Comparison of ENCODE assay signal across 1 cellular context in the genomic region with DNA sequence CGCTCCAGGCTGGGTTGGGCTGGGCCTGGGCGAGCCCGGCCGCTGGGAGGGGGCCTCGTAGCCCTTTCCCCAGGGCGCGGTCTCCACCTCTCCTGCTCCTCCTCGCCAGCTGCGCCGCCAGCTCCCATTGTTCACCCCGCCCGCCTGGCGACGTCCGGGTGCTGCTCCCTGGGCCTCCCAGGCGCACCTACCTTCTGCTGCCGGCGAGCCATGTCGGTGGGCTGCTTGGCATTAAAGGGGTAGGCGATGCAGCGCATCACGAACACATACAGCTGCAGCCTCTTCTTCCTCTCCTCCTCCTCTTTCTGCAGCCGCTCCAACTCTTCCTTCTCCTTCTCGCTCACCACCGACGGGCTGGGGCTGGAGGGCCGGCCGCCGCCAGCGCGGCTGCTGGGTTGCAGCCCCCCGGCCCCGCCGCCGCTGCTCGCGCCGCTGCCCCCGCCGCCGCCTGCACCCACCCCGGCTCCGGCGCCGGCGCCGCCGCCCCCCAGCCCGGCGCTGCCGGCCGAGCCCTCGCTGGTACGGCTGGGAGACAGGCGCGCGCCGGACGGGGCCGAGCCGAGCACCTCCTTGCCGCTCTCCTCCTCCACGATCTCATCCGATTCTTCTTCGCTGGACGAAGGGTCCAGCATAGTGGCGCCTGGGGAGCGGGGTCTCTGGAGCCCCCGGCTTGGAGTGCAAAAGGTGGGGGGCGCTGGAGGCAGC.
TF ChIP-seq lines count a peak whose summit lies in the region.

No MANE protein-coding gene starts in this region.

TF ChIP-seq in HEK293, 187 proteins besides CTCF, POLR2A, EP300 and RAD21 (continued from another document):
- TF ChIP-seq PRDM1 (tag by site-specific recombination; IDR thresholded peaks at IDR 0.05) (no peak), ZBTB8A (tag by site-specific recombination; IDR thresholded peaks at IDR 0.05) (0 out of 2 replicates have a peak, but pooled peaks have one; percentile 7), ZNF654 (tag by site-specific recombination; IDR thresholded peaks at IDR 0.05; ENCODE audit: low read depth) (no peak), ZNF777 (tag by site-specific recombination; IDR thresholded peaks at IDR 0.05; ENCODE audit: borderline replicate concordance) (peak; percentile 32; the same call in 1 of the 2 replicates)
TF ChIP-seq in HEK293: peak in this region for 4.
